ENCODE assay signal across 8 cellular contexts in the genomic region with DNA sequence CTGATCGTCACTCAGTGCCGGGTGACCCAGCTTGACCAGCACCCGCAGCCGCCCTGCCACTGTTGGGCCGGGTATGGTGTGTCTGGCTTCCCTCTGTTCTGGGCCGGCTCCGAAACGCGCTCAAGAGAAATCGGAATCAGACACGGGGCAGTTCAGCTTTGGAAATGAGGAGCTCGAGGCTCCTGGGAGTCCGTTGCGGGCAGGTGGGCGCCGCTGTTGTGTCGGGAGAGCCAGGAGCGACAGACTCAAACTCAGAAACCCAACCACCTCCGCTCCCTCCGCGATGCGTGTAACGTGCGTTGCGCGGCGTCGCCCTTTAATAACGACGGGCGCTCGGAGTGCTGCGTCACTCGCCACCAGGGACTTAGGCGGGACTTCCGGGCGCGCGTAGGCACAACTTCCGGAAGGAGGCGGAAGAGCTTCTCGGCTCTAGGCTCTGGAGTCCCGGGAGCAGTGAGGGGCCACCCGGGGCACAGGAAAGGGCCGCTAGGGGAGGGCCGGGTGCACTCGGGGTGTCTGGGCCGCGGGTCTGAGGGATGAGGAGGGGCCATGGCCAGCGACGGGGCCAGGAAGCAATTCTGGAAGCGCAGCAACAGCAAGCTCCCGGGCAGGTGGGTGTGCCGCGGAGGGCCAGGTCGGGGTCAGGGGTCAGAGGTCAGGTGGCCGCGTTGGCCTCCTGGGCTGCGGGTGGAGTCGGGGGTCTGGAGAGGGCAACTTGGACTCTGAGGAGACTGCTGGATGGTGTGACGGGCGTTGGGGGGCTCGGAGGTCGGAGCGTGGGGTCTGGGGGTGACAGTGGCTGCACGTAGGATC. TPM values are rescaled to one million over a fixed set of nuclear protein-coding genes. Genes with fewer than 3 reads are reported as not detected.
DNase-seq lines count a peak whose midpoint lies in the region; ATAC-seq, FAIRE-seq and TF ChIP-seq lines count a peak whose summit lies in the region.

A gene with protein sequence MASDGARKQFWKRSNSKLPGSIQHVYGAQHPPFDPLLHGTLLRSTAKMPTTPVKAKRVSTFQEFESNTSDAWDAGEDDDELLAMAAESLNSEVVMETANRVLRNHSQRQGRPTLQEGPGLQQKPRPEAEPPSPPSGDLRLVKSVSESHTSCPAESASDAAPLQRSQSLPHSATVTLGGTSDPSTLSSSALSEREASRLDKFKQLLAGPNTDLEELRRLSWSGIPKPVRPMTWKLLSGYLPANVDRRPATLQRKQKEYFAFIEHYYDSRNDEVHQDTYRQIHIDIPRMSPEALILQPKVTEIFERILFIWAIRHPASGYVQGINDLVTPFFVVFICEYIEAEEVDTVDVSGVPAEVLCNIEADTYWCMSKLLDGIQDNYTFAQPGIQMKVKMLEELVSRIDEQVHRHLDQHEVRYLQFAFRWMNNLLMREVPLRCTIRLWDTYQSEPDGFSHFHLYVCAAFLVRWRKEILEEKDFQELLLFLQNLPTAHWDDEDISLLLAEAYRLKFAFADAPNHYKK (plus strand): TSS at position 413 of the 813 bp plus-strand sequence. CDS start 137 bp downstream, at position 550.

- H3K9me3 Mint-ChIP-seq in endodermal cell, result peaks cover 5% of the 10 kb centered on the region

- H3K36me3 ChIP-seq in NT2/D1 (ENCODE audit: insufficient read depth, insufficient read length, low read length), result peaks cover 30% of the 10 kb centered on the region
- peaks cover 18% of the 10 kb centered on the region for H3K36me3 ChIP-seq in endodermal cell (ENCODE audit: control insufficient read depth, insufficient read depth, low read length)
- H3K36me3 ChIP-seq in mesendoderm (ENCODE audit: control insufficient read depth, insufficient read depth, low read length), result no peaks in the 10 kb centered on the region

- no peak within 1 kb of the TSS for H2BK15ac ChIP-seq in mesendoderm (replicated peaks; ENCODE audit: low read depth)

- H2BK5ac ChIP-seq in mesendoderm (ENCODE audit: low read length), result no peak within 1 kb of the TSS

- H3K4me3 ChIP-seq in NT2/D1 (ENCODE audit: insufficient read length, low read depth), result peak within 1 kb of the TSS; percentile 95
- H3K4me3 ChIP-seq in endodermal cell (ENCODE audit: low read length), result peak within 1 kb of the TSS; percentile 92
- peak within 1 kb of the TSS; percentile 97 for H3K4me3 ChIP-seq in mesendoderm (ENCODE audit: low read length)

- H3K9me3 ChIP-seq in NT2/D1 (ENCODE audit: insufficient read depth, low read length), result peaks cover 1% of the 10 kb centered on the region; the same call in 1 of the 2 replicates
- H3K9me3 ChIP-seq in endodermal cell (ENCODE audit: control insufficient read depth, low read length), result peaks cover 2% of the 10 kb centered on the region

- H3K9ac ChIP-seq in NT2/D1 (ENCODE audit: insufficient read length, low read depth) (peak within 1 kb of the TSS; percentile 96), endodermal cell (ENCODE audit: extremely low read depth, low read length, poor library complexity, severe bottlenecking) (peak within 1 kb of the TSS; percentile 97), mesendoderm (ENCODE audit: low read length) (peak within 1 kb of the TSS; percentile 96)

- DNase-seq in CMK (ENCODE audit: low read depth) (peak; percentile 83), HTR-8/SVneo (ENCODE audit: insufficient read length, low spot score) (peak; percentile 93), NT2/D1 (ENCODE audit: low read depth, low spot score) (peak; percentile 80), endodermal cell (peak; percentile 97), mesendoderm (peak; percentile 97)
- DNase-seq in activated CD8-positive, alpha-beta memory T cell treated with anti-CD3 and anti-CD28 coated beads, Interleukin-2, amount 50 U/mL, for 1 hour (ENCODE audit: extremely low read depth), result peak; percentile 85
- DNase-seq in stimulated activated CD8-positive, alpha-beta memory T cell treated with anti-CD3 and anti-CD28 coated beads, Interleukin-12 subunit alpha, Interleukin-12 subunit beta, amount 100 ng/mL, for 4 hours (ENCODE audit: low read depth), result peak; percentile 87

- no peak within 1 kb of the TSS for H4K8ac ChIP-seq in mesendoderm (ENCODE audit: low read depth, low read length)

- H3K4me1 ChIP-seq in NT2/D1 (ENCODE audit: insufficient read depth, insufficient read length) (no peaks in the 10 kb centered on the region), endodermal cell (ENCODE audit: control insufficient read depth, insufficient read depth, low read length) (peaks cover 13% of the 10 kb centered on the region), mesendoderm (ENCODE audit: control insufficient read depth, low read depth, low read length) (no peaks in the 10 kb centered on the region)

- peak within 1 kb of the TSS; percentile 62 for H4K5ac ChIP-seq in mesendoderm (ENCODE audit: low read length)

- H3K36me3 Mint-ChIP-seq in endodermal cell (ENCODE audit: low read depth), result peaks cover 15% of the 10 kb centered on the region

- peak; percentile 5 for TF ChIP-seq CTCF in endodermal cell (conservative IDR thresholded peaks at IDR 0.05)

- H3K23ac ChIP-seq in mesendoderm (ENCODE audit: low read length), result no peak within 1 kb of the TSS

- H3K18ac ChIP-seq in mesendoderm (ENCODE audit: low read length), result peak within 1 kb of the TSS; percentile 47

- H3K79me2 ChIP-seq in mesendoderm (ENCODE audit: control insufficient read depth, insufficient read depth, low read length), result peaks cover 39% of the 10 kb centered on the region

- no peaks in the 10 kb centered on the region for H3K27me3 ChIP-seq in NT2/D1 (ENCODE audit: insufficient read depth, insufficient read length)
- no peaks in the 10 kb centered on the region for H3K27me3 ChIP-seq in endodermal cell (ENCODE audit: control insufficient read depth, insufficient read depth, low read length, poor library complexity, severe bottlenecking)
- H3K27me3 ChIP-seq in mesendoderm (ENCODE audit: insufficient read depth, low read length, poor library complexity), result no peaks in the 10 kb centered on the region

- peak within 1 kb of the TSS; percentile 79 for H3K27ac ChIP-seq in endodermal cell (ENCODE audit: low read depth, low read length)
- H3K27ac ChIP-seq in mesendoderm (ENCODE audit: low read depth, low read length), result no peak within 1 kb of the TSS

- H3K27ac Mint-ChIP-seq in endodermal cell, result peak within 1 kb of the TSS; percentile 100

- peaks cover 23% of the 10 kb centered on the region for H3K79me1 ChIP-seq in mesendoderm (ENCODE audit: low read length)

- no peak for FAIRE-seq in HTR-8/SVneo (lab: Jason Lieb, UNC)

- peak; percentile 65 for ATAC-seq in GM21360 (IDR thresholded peaks at IDR 0.05; ENCODE audit: unreplicated experiment)

- peaks cover 37% of the 10 kb centered on the region for H3K4me1 Mint-ChIP-seq in endodermal cell

- H3K4ac ChIP-seq in mesendoderm (ENCODE audit: low read depth, low read length), result no peak within 1 kb of the TSS

- 0% methylated on average over 39 to 66 of the region's 66 CpGs for whole genome bisulfite sequencing in endodermal cell (ENCODE audit: insufficient coverage in 1 of 2, insufficient read length in 1 of 2), 2 experiments
- no CpG with 5 or more reads among the region's 66 CpGs for WGBS in mesendoderm (ENCODE audit: extremely low coverage, insufficient coverage, low lambda C conversion rate)

- H2AK5ac ChIP-seq in mesendoderm (ENCODE audit: low read length), result peak within 1 kb of the TSS; percentile 78

- H3K56ac ChIP-seq in mesendoderm (ENCODE audit: low read length), result peak within 1 kb of the TSS; percentile 97

- no peak within 1 kb of the TSS for H2BK120ac ChIP-seq in mesendoderm (ENCODE audit: low read depth, low read length)

- no peaks in the 10 kb centered on the region for H3K27me3 Mint-ChIP-seq in endodermal cell (ENCODE audit: insufficient read depth)

- H3K4me2 ChIP-seq in mesendoderm (ENCODE audit: low read length), result peak within 1 kb of the TSS; percentile 84

- peak within 1 kb of the TSS; percentile 99 for H3K4me3 Mint-ChIP-seq in endodermal cell

RNA-seq across cellular contexts. Expression of the gene that starts here (rescaled TPM):
- total RNA-seq in endodermal cell, result 10 to 100 TPM; 21.0 to 27.9 TPM
- 11.4 TPM for polyA plus RNA-seq in endodermal cell (2013, experiment 1 of 2)
- polyA plus RNA-seq in endodermal cell (2013, experiment 2 of 2), result 11.7 TPM
- polyA plus RNA-seq in mesendoderm (2013, experiment 1 of 2), result 11.9 TPM
- polyA plus RNA-seq in mesendoderm (2013, experiment 2 of 2), result 11.3 TPM
